ENCODE assay signal across 9 cellular contexts in the genomic region with DNA sequence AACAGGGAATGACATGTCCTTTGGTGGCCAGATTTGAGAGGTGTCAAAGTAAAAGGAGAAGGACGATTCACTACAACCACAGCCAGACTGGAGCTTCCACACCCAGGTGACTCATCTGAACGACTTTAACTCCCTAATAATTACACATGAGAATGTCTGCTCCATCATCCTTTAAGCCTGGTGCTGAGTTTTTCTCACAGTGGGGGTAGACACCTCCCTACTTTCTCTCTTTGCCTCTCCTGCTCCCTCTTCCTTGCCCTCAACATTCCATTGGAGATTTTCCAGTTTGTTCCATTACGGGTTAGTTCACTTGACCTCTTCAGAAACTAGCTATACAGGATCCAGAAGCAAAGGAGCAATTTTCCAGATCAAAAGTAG.
DNase-seq lines count a peak whose midpoint lies in the region; ATAC-seq, FAIRE-seq and TF ChIP-seq lines count a peak whose summit lies in the region.
"Had no signal": no experiment of that assay in that cellular context is flagged by ENCODE, and none has a peak within 500 bp of the region (broad histone marks: within the 10 kb centered on the region; RNA-seq: fewer than 3 reads in every experiment).

No MANE protein-coding gene starts in this region.

- no peak for TF ChIP-seq CTCF in epithelial cell of proximal tubule (conservative IDR thresholded peaks at IDR 0.05; ENCODE audit: low read depth, low read length)

- no peak overlapping the region for H3K4me3 ChIP-seq in epithelial cell of proximal tubule (ENCODE audit: low read depth, low read length)

- FAIRE-seq in RCC 7860 (lab: Jason Lieb, UNC), result peak; percentile 91
- FAIRE-seq: colon had no signal

- DNase-seq in EL (peak; percentile 34), RCC 7860 (ENCODE audit: low spot score) (peak; percentile 96), epithelial cell of proximal tubule (ENCODE audit: low read depth) (peak; percentile 59), renal cortical epithelial cell (ENCODE audit: low read depth) (peak; percentile 90), pons (ENCODE audit: low spot score) (no peak), NCI-H345 treated with DMSO at 0.1 percent for 48 hours (lab: John Stamatoyannopoulos, UW; ENCODE audit: unreplicated experiment) (no peak)

- ATAC-seq in HG03135 (IDR thresholded peaks at IDR 0.05; ENCODE audit: unreplicated experiment), result no peak
- no peak for ATAC-seq in GM21360 (IDR thresholded peaks at IDR 0.05; ENCODE audit: unreplicated experiment)

Comparison
In these comparisons a context has a peak if more than half of its experiments do, and no peak if none do; other contexts are left out.
1. DNase-seq: peak in EL (single experiment), RCC 7860 (single experiment), epithelial cell of proximal tubule (single experiment) and renal cortical epithelial cell (single experiment); none in pons (single experiment) and NCI-H345 treated with DMSO at 0.1 percent for 48 hours (single experiment).